In genomic region chr6:157251565-157252247, GRCh38 we compare ENCODE assay signal across 1 cellular context.
A peak's percentile ranks its signal among the peaks of the same experiment; 100 is the strongest.
TF ChIP-seq lines count a peak whose summit lies in the region.

No MANE protein-coding gene starts in this region.

TF ChIP-seq in HepG2, 621 proteins besides CTCF, POLR2A, EP300 and RAD21 (continued from another document):
- TF ChIP-seq MAFK (conservative IDR thresholded peaks at IDR 0.05 in 1 of 2, IDR thresholded peaks at IDR 0.05 in 1 of 2; ENCODE audit: low read length in 2 of 2), result peak; percentile 46 to 56
